In genomic region chr3:153137626-153138025, GRCh38 we compare ENCODE assay signal across 14 cellular contexts. TPM values are rescaled to one million over a fixed set of nuclear protein-coding genes. Genes with fewer than 3 reads are reported as not detected.
A peak's percentile ranks its signal among the peaks of the same experiment; 100 is the strongest.
DNase-seq lines count a peak whose midpoint lies in the region; ATAC-seq, FAIRE-seq and TF ChIP-seq lines count a peak whose summit lies in the region.
"Had no signal": no experiment of that assay in that cellular context is flagged by ENCODE, and none has a peak within 500 bp of the region (broad histone marks: within the 10 kb centered on the region; RNA-seq: fewer than 3 reads in every experiment).

No MANE protein-coding gene starts in this region.

- H3K4me2 ChIP-seq in GM12878 (ENCODE audit: control insufficient read depth, insufficient read depth), result peak overlapping the region; percentile 38; the same call in 1 of the 2 replicates

- H3K27ac ChIP-seq in GM12878 (ENCODE audit: control insufficient read depth, insufficient read depth), result peak overlapping the region; percentile 55
- H3K27ac ChIP-seq in upper lobe of left lung, result peak overlapping the region; percentile 37 to 79 (median 64)
- H3K27ac ChIP-seq: 22Rv1 had no signal

- H3K9me3 ChIP-seq in GM12878 (replicated peaks; ENCODE audit: control insufficient read depth, insufficient read depth, low read length) (no peaks in the 10 kb centered on the region), upper lobe of left lung (no peaks in the 10 kb centered on the region)

- no peak overlapping the region for H3K9ac ChIP-seq in GM12878 (ENCODE audit: control insufficient read depth, insufficient read depth, low read length)

- H4K20me1 ChIP-seq in GM12878 (ENCODE audit: control insufficient read depth, insufficient read depth), result no peaks in the 10 kb centered on the region

- intact Hi-C loops in GM12878 (cut with micrococcal nuclease; ENCODE audit: unreplicated experiment), result loop anchor here (2.0 kb wide), 1 partner anchor 23 kb away; no protein-coding TSS in a partner anchor

- SMC1A ChIA-PET in GM12878 (lab: Charles Lee; ENCODE audit: uncharacterized antibody, unreplicated experiment), result no interaction called here

- POLR2A ChIA-PET in GM12878 (lab: Charles Lee), result no interaction called here

- peak; percentile 48 for ATAC-seq in GM12878
- no peak for ATAC-seq in upper lobe of left lung (ENCODE audit: low FRiP score in 2 of 2)
- no peak for ATAC-seq in HG03469 (IDR thresholded peaks at IDR 0.05; ENCODE audit: unreplicated experiment)
- ATAC-seq in GM18861 (IDR thresholded peaks at IDR 0.05; ENCODE audit: unreplicated experiment), result no peak
- ATAC-seq: naive thymus-derived CD4-positive, alpha-beta T cell had no signal

- H3K4me1 ChIP-seq in GM12878 (ENCODE audit: control insufficient read depth, insufficient read depth, low read length) (peaks cover 28% of the 10 kb centered on the region), upper lobe of left lung (peaks cover 5 to 20% (median 11%) of the 10 kb centered on the region in 4 donors)

- TF ChIP-seq POLR2A in GM12878 (IDR thresholded peaks at IDR 0.05; ENCODE audit: low read depth, low read length), result no peak
- TF ChIP-seq POLR2A in upper lobe of left lung (IDR thresholded peaks at IDR 0.05), result no peak

- H3K4me3 ChIP-seq in GM12878 (no peak overlapping the region), upper lobe of left lung (no peak overlapping the region)

- in situ Hi-C loops in KBM-7 (cut with MboI; ENCODE audit: low pct_unique_long_range_greater_than_20kb, low sequenced_read_pairs) (no loop called here), GM12878 (cut with MboI) (no loop called here)

- WGBS in GM12878 (ENCODE audit: insufficient coverage, insufficient replicate concordance, low lambda C conversion rate, missing lambda C conversion rate), result 21% methylated on average over 1 of the region's 2 CpGs
- WGBS in upper lobe of left lung, 2 donors, result 66 to 82% methylated on average over 2 of the region's 2 CpGs

- CTCF ChIA-PET in GM12878 (lab: Yijun Ruan, JAX), result no interaction called here

- RAD21 ChIA-PET in GM12878 (lab: Charles Lee; ENCODE audit: unreplicated experiment), result no interaction called here

- H3K27me3 ChIP-seq in GM12878 (replicated peaks in 1 of 2; ENCODE audit: control insufficient read depth in 2 of 2, insufficient read depth in 2 of 2, low read length in 1 of 2) (no peaks in the 10 kb centered on the region), upper lobe of left lung (no peaks in the 10 kb centered on the region)

- no peak for TF ChIP-seq CTCF in GM12878 (IDR thresholded peaks at IDR 0.05 in 2 of 3, conservative IDR thresholded peaks at IDR 0.05 in 1 of 3; ENCODE audit: control insufficient read depth in 2 of 3, extremely low read depth in 1 of 3, insufficient read depth in 1 of 3, low read depth in 3 of 3, low read length in 3 of 3)
- no peak for TF ChIP-seq CTCF in upper lobe of left lung (IDR thresholded peaks at IDR 0.05)

- no TSS peak for BruUV-seq in GM12878 (replicated peaks; lab: Mats Ljungman, UMichigan)

- no peak for TF ChIP-seq RAD21 in GM12878 (IDR thresholded peaks at IDR 0.05; ENCODE audit: insufficient read depth, low read depth, low read length)

- FAIRE-seq in GM12878 (lab: Jason Lieb, UNC) (no peak), urothelium cell line (lab: Jason Lieb, UNC) (no peak)
- FAIRE-seq: HTR-8/SVneo had no signal

- no peak overlapping the region for H2AFZ ChIP-seq in GM12878 (ENCODE audit: control insufficient read depth, low read depth, low read length)

- TF ChIP-seq EP300 in GM12878 (IDR thresholded peaks at IDR 0.05; ENCODE audit: borderline replicate concordance in 1 of 2, control insufficient read depth in 1 of 2, low read depth in 2 of 2, low read length in 2 of 2), result no peak
- no peak for TF ChIP-seq EP300 in upper lobe of left lung (IDR thresholded peaks at IDR 0.05)

- DNase-seq in DMS 273 (lab: John Stamatoyannopoulos, UW; ENCODE audit: unreplicated experiment) (peak; percentile 20), DMS 273 treated with DMSO at 0.1 percent for 48 hours (lab: John Stamatoyannopoulos, UW) (no peak), KBM-7 (peak; percentile 34), GM12878 (ENCODE audit: low read depth, low spot score) (no peak), upper lobe of left lung (no peak), urothelium cell line (ENCODE audit: low spot score) (no peak)
- DNase-seq: activated T-cell treated with anti-CD3 and anti-CD28 coated beads, Interleukin-2, amount 50 U/mL, for 4 hours; erythroblast; naive thymus-derived CD4-positive, alpha-beta T cell; NCI-H2029 had no signal

- H3K79me2 ChIP-seq in GM12878 (ENCODE audit: control insufficient read depth, insufficient read depth, low read length), result no peaks in the 10 kb centered on the region

- no peaks in the 10 kb centered on the region for H3K36me3 ChIP-seq in GM12878 (ENCODE audit: control insufficient read depth in 2 of 2, insufficient read depth in 2 of 2, low read length in 1 of 2)
- no peaks in the 10 kb centered on the region for H3K36me3 ChIP-seq in upper lobe of left lung

TF ChIP-seq in GM12878, 131 proteins besides CTCF, POLR2A, EP300 and RAD21:
- no peak for TF ChIP-seq EZH2 (IDR thresholded peaks at IDR 0.05; ENCODE audit: borderline replicate concordance, control insufficient read depth, low read depth, low read length)
- TF ChIP-seq SPI1 (IDR thresholded peaks at IDR 0.05; ENCODE audit: borderline replicate concordance, insufficient read depth, low read depth, low read length), result peak; percentile 70; the same call in 1 of the 2 replicates
- no peak for TF ChIP-seq ESRRA (IDR thresholded peaks at IDR 0.05; ENCODE audit: low read length)
- TF ChIP-seq TCF3 (IDR thresholded peaks at IDR 0.05; ENCODE audit: borderline replicate concordance, insufficient read depth, low read depth, low read length), result no peak
- peak in 1 of 2 experiments; percentile 24; a peak in 1 of 4 replicates for TF ChIP-seq IKZF2 (IDR thresholded peaks at IDR 0.05)
- no peak for TF ChIP-seq USF1 (IDR thresholded peaks at IDR 0.05; ENCODE audit: borderline replicate concordance, extremely low read length, insufficient read depth, low read depth, low read length)
- no peak for TF ChIP-seq ZNF24 (IDR thresholded peaks at IDR 0.05)
- TF ChIP-seq MTA2 (IDR thresholded peaks at IDR 0.05; ENCODE audit: low read depth), result no peak
- no peak for TF ChIP-seq HSF1 (IDR thresholded peaks at IDR 0.05; ENCODE audit: low read depth, low read length)
- no peak for TF ChIP-seq CREB1 (IDR thresholded peaks at IDR 0.05; ENCODE audit: low read depth)
- no peak for TF ChIP-seq SMAD1 (IDR thresholded peaks at IDR 0.05; ENCODE audit: low read depth, partially characterized antibody)

RNA-seq across cellular contexts. Expression of gene RAP2B, which starts 24.4 kb away (rescaled TPM):
- total RNA-seq in GM12878 (2013; cell fraction: nucleolus; rRNA removed), result 8.1 and 9.5 TPM in 2 replicates
- total RNA-seq in GM12878 (2014; rRNA removed) (13.8 and 14.5 TPM in 2 replicates), GM12878 (2014; rRNA removed; fragmentation: Illumina TruSeq; extraction: Trizol) (9.4 and 10.2 TPM in 2 replicates), GM12878 (2021) (15.1 and 16.0 TPM in 2 replicates), upper lobe of left lung (10 to 100 TPM; 12.3 to 32.0 (median 22.9) TPM)
- polyA plus RNA-seq in GM12878 (2011; ENCODE audit: low read depth), result 3.8 TPM
- polyA plus RNA-seq in GM12878 (2011; rRNA removed) (6.1 and 7.6 TPM in 2 replicates), GM12878 (2014; fragmentation: Illumina TruSeq; extraction: Trizol) (5.9 and 6.4 TPM in 2 replicates), GM12878 (2014; fragmentation: Nextera tagmentation; extraction: Ambion mirVana) (10 to 100 TPM in 1 of 2 experiments, 1 to 10 TPM in 1; 7.0 to 15.2 TPM), GM12878 (2014; rRNA removed) (7.5 and 7.7 TPM in 2 replicates), GM12878 (2016; fragmentation: Nextera tagmentation; extraction: Ambion mirVana) (10 to 100 TPM; 20.0 to 21.3 TPM)
- 6.7 and 6.8 TPM in 2 replicates for polyA plus RNA-seq in GM12878 (2011; cell fraction: cytosol; rRNA removed)
- 4.5 and 5.7 TPM in 2 replicates for polyA plus RNA-seq in GM12878 (2011; cell fraction: nucleus; rRNA removed)
- polyA plus RNA-seq in GM12878 (2012), result 6.7 TPM in 2 replicates
- polyA minus RNA-seq in GM12878 (2011; rRNA and poly(A)+ RNA removed), result 9.7 and 14.4 TPM in 2 replicates
- 8.1 and 9.9 TPM in 2 replicates for polyA minus RNA-seq in GM12878 (2011; cell fraction: cytosol; rRNA and poly(A)+ RNA removed)
- polyA minus RNA-seq in GM12878 (2011; cell fraction: nucleus; rRNA and poly(A)+ RNA removed), result 7.6 and 10.8 TPM in 2 replicates

Comparison
In these comparisons a context has a peak if more than half of its experiments do, and no peak if none do; other contexts are left out.
1. DNase-seq: peak in DMS 273 (single experiment) and KBM-7 (single experiment); none in DMS 273 treated with DMSO at 0.1 percent for 48 hours (single experiment), GM12878 (single experiment), upper lobe of left lung (0 of 2) and urothelium cell line (single experiment).